Comparison of ENCODE assay signal across 14 cellular contexts in the genomic region with DNA sequence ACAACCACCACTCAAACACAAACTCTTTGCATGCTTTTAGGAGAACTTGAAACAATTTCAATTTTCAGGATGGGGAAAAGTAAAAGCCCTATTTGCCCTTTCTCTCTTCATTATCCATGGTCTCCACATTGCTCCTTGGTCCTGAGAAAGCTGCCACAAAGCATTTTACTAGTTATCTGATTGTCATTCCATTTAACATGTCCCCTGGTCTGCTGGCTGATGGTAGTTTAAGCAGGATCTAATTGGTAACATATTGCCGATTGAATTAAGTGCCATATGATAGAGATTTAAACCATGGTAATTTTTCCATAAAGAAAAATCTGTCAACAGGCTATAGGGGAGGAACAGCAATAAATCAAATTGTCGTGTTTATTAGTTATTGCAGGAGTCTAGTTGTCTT. TPM values are rescaled to one million over a fixed set of nuclear protein-coding genes. Genes with fewer than 3 reads are reported as not detected.
DNase-seq lines count a peak whose midpoint lies in the region; ATAC-seq and TF ChIP-seq lines count a peak whose summit lies in the region.
"Had no signal": no experiment of that assay in that cellular context is flagged by ENCODE, and none has a peak within 500 bp of the region (broad histone marks: within the 10 kb centered on the region; RNA-seq: fewer than 3 reads in every experiment).

No MANE protein-coding gene starts in this region.

- H3K9me3 Mint-ChIP-seq in naive thymus-derived CD4-positive, alpha-beta T cell: peaks cover 0 to 10% (median 0%) of the 10 kb centered on the region in 11 donors

- DNase-seq in HEK293T (ENCODE audit: extremely low spot score): no peak
- no peak for DNase-seq in naive thymus-derived CD4-positive, alpha-beta T cell
- no peak for DNase-seq in left lung
- DNase-seq in stimulated activated CD8-positive, alpha-beta memory T cell treated with anti-CD3 and anti-CD28 coated beads, Interleukin-4, amount 100 ng/mL, for 48 hours: no peak
- DNase-seq in mucosa of descending colon: no peak
- DNase-seq: MV-4-11, NCI-H1417 treated with DMSO at 0.1 percent for 48 hours, NCI-H446 treated with DMSO at 0.1 percent for 48 hours had no signal

- H3K27ac ChIP-seq in BLaER1 treated with 17β-estradiol and CSF1 and Interleukin-3, amounts not matched to agents 10 nM and 100 nM: peak overlapping the region in 7 of 11 experiments; percentile 4 to 69 (median 52); a peak in 13 of 22 replicates
- peak overlapping the region; percentile 97 for H3K27ac ChIP-seq in OCI-LY1 (ENCODE audit: low read depth, low read length, poor library complexity, severe bottlenecking)
- H3K27ac ChIP-seq in naive thymus-derived CD4-positive, alpha-beta T cell (ENCODE audit: low read depth, low read length): no peak overlapping the region
- no peak overlapping the region for H3K27ac ChIP-seq in left lung
- H3K27ac ChIP-seq: RWPE1, SJSA1 had no signal

- H3K4me3 Mint-ChIP-seq in naive thymus-derived CD4-positive, alpha-beta T cell: peak overlapping the region in 7 of 10 donors; percentile 26 to 60 (median 49)
- H3K4me3 Mint-ChIP-seq: T-helper 1 cell treated with Interleukin-12 subunit alpha and Interleukin-12 subunit beta and Interleukin-4 antibody, amounts not matched to agents 30 μg/mL and 1 μg/mL, for 36 hours had no signal

- H3K79me2 ChIP-seq in OCI-LY1 (ENCODE audit: insufficient read depth, low read length): peaks cover 86% of the 10 kb centered on the region

- H3K9me2 ChIP-seq in OCI-LY1 (ENCODE audit: low read depth, low read length): no peaks in the 10 kb centered on the region

- CTCF ChIA-PET in HEK293T (lab: Yijun Ruan, JAX): no interaction called here
- CTCF ChIA-PET in naive thymus-derived CD4-positive, alpha-beta T cell (lab: Charles Lee): interaction anchor here (1.5 kb wide), 1 partner anchor 25 kb away, joined by 4 read pairs; no protein-coding TSS in a partner anchor

- peaks cover 41 to 72% (median 70%) of the 10 kb centered on the region in 7 donors for H3K4me1 Mint-ChIP-seq in naive thymus-derived CD4-positive, alpha-beta T cell

- H4K20me1 ChIP-seq in BLaER1 treated with 17β-estradiol and CSF1 and Interleukin-3, amounts not matched to agents 10 nM and 100 nM: peaks cover 0 to 15% (median 0%) of the 10 kb centered on the region in 11 experiments; a peak in 4 of 22 replicates
- H4K20me1 ChIP-seq in OCI-LY1 (ENCODE audit: insufficient read depth, low read length): no peaks in the 10 kb centered on the region

- H3K27me3 Mint-ChIP-seq in naive thymus-derived CD4-positive, alpha-beta T cell: peaks cover 0 to 19% (median 0%) of the 10 kb centered on the region in 5 donors

- H3K4me2 ChIP-seq in BLaER1 treated with 17β-estradiol and CSF1 and Interleukin-3, amounts not matched to agents 10 nM and 100 nM: peak overlapping the region; percentile 42 to 93 (median 80); a peak in 21 of 22 replicates
- peak overlapping the region; percentile 95 for H3K4me2 ChIP-seq in OCI-LY1 (ENCODE audit: low read length)

- H3K36me3 Mint-ChIP-seq in naive thymus-derived CD4-positive, alpha-beta T cell: peaks cover 0 to 7% (median 0%) of the 10 kb centered on the region in 5 donors

- no peak overlapping the region for H2AFZ ChIP-seq in OCI-LY1 (ENCODE audit: low read length)

- intact Hi-C loops in naive thymus-derived CD4-positive, alpha-beta T cell (cut with micrococcal nuclease): no loop called here
- intact Hi-C loops in left lung (cut with DNase I): no loop called here
- intact Hi-C loops in mucosa of descending colon (cut with DNase I, micrococcal nuclease): no loop called here

- peak overlapping the region in 1 of 11 experiments; percentile 23; a peak in 1 of 22 replicates for H3K9ac ChIP-seq in BLaER1 treated with 17β-estradiol and CSF1 and Interleukin-3, amounts not matched to agents 10 nM and 100 nM
- H3K9ac ChIP-seq in OCI-LY1 (ENCODE audit: low read length): peak overlapping the region; percentile 96

- peaks cover 0 to 28% (median 0%) of the 10 kb centered on the region in 11 experiments; a peak in 9 of 22 replicates for H3K36me3 ChIP-seq in BLaER1 treated with 17β-estradiol and CSF1 and Interleukin-3, amounts not matched to agents 10 nM and 100 nM
- H3K36me3 ChIP-seq in OCI-LY1 (ENCODE audit: insufficient read depth, low read length) (peaks cover 79% of the 10 kb centered on the region), left lung (no peaks in the 10 kb centered on the region), mucosa of descending colon (ENCODE audit: low read depth) (no peaks in the 10 kb centered on the region)
- no peaks in the 10 kb centered on the region for H3K36me3 ChIP-seq in naive thymus-derived CD4-positive, alpha-beta T cell (ENCODE audit: control insufficient read depth in 2 of 3, insufficient read depth in 3 of 3, low read length in 3 of 3)
- H3K36me3 ChIP-seq: HAP-1, SJSA1 had no signal

- POLR2A ChIA-PET in HEK293T (lab: Yijun Ruan, JAX): no interaction called here
- POLR2A ChIA-PET in naive thymus-derived CD4-positive, alpha-beta T cell (lab: Charles Lee): interaction anchor here (2.1 kb wide), 1 partner anchor 25 kb away, joined by 9 read pairs; no protein-coding TSS in a partner anchor

- H3K27ac Mint-ChIP-seq in naive thymus-derived CD4-positive, alpha-beta T cell: peak overlapping the region in 6 of 9 donors; percentile 10 to 99 (median 34)
- H3K27ac Mint-ChIP-seq: T-helper 1 cell treated with Interleukin-12 subunit alpha and Interleukin-12 subunit beta and Interleukin-4 antibody, amounts not matched to agents 30 μg/mL and 1 μg/mL, for 36 hours had no signal

- no peaks in the 10 kb centered on the region for H3F3A ChIP-seq in OCI-LY1 (ENCODE audit: insufficient read depth, low read length)

- no peaks in the 10 kb centered on the region for H3K27me3 ChIP-seq in BLaER1 treated with 17β-estradiol and CSF1 and Interleukin-3, amounts not matched to agents 10 nM and 100 nM
- H3K27me3 ChIP-seq in OCI-LY1 (ENCODE audit: insufficient read depth, low read length) (no peaks in the 10 kb centered on the region), left lung (no peaks in the 10 kb centered on the region)
- H3K27me3 ChIP-seq in naive thymus-derived CD4-positive, alpha-beta T cell (ENCODE audit: control insufficient read depth in 2 of 2, insufficient read depth in 2 of 2, low read length in 2 of 2): no peaks in the 10 kb centered on the region
- H3K27me3 ChIP-seq: SJSA1 had no signal

- peaks cover 0 to 12% (median 6%) of the 10 kb centered on the region in 11 experiments; a peak in 5 of 22 replicates for H3K9me3 ChIP-seq in BLaER1 treated with 17β-estradiol and CSF1 and Interleukin-3, amounts not matched to agents 10 nM and 100 nM (replicated peaks in 1 of 11)
- H3K9me3 ChIP-seq in OCI-LY1 (ENCODE audit: low read length) (no peaks in the 10 kb centered on the region), left lung (no peaks in the 10 kb centered on the region), mucosa of descending colon (no peaks in the 10 kb centered on the region)
- H3K9me3 ChIP-seq in naive thymus-derived CD4-positive, alpha-beta T cell (ENCODE audit: control insufficient read depth in 2 of 3, low read length in 3 of 3): no peaks in the 10 kb centered on the region
- H3K9me3 ChIP-seq: HAP-1, SJSA1 had no signal

- peaks cover 87 to 96% (median 92%) of the 10 kb centered on the region in 10 experiments for H3K4me1 ChIP-seq in BLaER1 treated with 17β-estradiol and CSF1 and Interleukin-3, amounts not matched to agents 10 nM and 100 nM
- H3K4me1 ChIP-seq in OCI-LY1 (ENCODE audit: insufficient read depth, low read length, severe bottlenecking) (peaks cover 73% of the 10 kb centered on the region), left lung (no peaks in the 10 kb centered on the region), mucosa of descending colon (ENCODE audit: low read depth) (no peaks in the 10 kb centered on the region)
- peaks cover 5 to 33% of the 10 kb centered on the region in 2 donors for H3K4me1 ChIP-seq in naive thymus-derived CD4-positive, alpha-beta T cell (ENCODE audit: control insufficient read depth in 2 of 2, insufficient read depth in 2 of 2, low read length in 2 of 2)
- H3K4me1 ChIP-seq: HAP-1, SJSA1 had no signal

- TF ChIP-seq CTCF in OCI-LY1 (IDR thresholded peaks at IDR 0.05; ENCODE audit: low read length) (no peak), left lung (IDR thresholded peaks at IDR 0.05) (no peak), mucosa of descending colon (IDR thresholded peaks at IDR 0.05) (no peak)

- no peak for ATAC-seq in naive thymus-derived CD4-positive, alpha-beta T cell
- ATAC-seq in left lung (no peak), mucosa of descending colon (no peak)

- H3K4me3 ChIP-seq in BLaER1 treated with 17β-estradiol and CSF1 and Interleukin-3, amounts not matched to agents 10 nM and 100 nM: peak overlapping the region in 6 of 10 experiments; percentile 1 to 76 (median 72); a peak in 12 of 20 replicates
- H3K4me3 ChIP-seq in OCI-LY1 (ENCODE audit: low read depth, low read length, poor library complexity, severe bottlenecking) (peak overlapping the region; percentile 84), left lung (no peak overlapping the region), mucosa of descending colon (no peak overlapping the region)
- H3K4me3 ChIP-seq in naive thymus-derived CD4-positive, alpha-beta T cell (ENCODE audit: low read length): no peak overlapping the region
- H3K4me3 ChIP-seq: HAP-1, SJSA1 had no signal

TF ChIP-seq in HEK293T, 16 proteins besides CTCF, POLR2A, EP300 and RAD21:
- TF ChIP-seq, protein P1, sequence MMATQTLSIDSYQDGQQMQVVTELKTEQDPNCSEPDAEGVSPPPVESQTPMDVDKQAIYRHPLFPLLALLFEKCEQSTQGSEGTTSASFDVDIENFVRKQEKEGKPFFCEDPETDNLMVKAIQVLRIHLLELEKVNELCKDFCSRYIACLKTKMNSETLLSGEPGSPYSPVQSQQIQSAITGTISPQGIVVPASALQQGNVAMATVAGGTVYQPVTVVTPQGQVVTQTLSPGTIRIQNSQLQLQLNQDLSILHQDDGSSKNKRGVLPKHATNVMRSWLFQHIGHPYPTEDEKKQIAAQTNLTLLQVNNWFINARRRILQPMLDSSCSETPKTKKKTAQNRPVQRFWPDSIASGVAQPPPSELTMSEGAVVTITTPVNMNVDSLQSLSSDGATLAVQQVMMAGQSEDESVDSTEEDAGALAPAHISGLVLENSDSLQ (IDR thresholded peaks at IDR 0.05): peak; percentile 38; the same call in 1 of the 2 replicates
- TF ChIP-seq ZNF384 (IDR thresholded peaks at IDR 0.05): no peak
TF ChIP-seq in HEK293T: peak in this region for 1.

RNA-seq across cellular contexts. Expression of a gene that starts 3.3 kb away (rescaled TPM):
- 10 to 100 TPM in 4 of 5 experiments, 1 to 10 TPM in 1; 3.0 to 24.1 (median 19.8) TPM for total RNA-seq in naive thymus-derived CD4-positive, alpha-beta T cell
- 10 to 100 TPM in 1 of 2 donors, 1 to 10 TPM in 1; 4.0 to 21.0 TPM for polyA plus RNA-seq in naive thymus-derived CD4-positive, alpha-beta T cell
- total RNA-seq in left lung: 10 to 100 TPM; 16.4 to 42.0 TPM
- total RNA-seq in mucosa of descending colon: 10 to 100 TPM in 1 of 3 donors, 1 to 10 TPM in 2; 4.2 to 56.6 (median 5.2) TPM

Comparison
In these comparisons a context has a peak if more than half of its experiments do, and no peak if none do; other contexts are left out.
1. H3K27ac ChIP-seq: peak in BLaER1 treated with 17β-estradiol and CSF1 and Interleukin-3, amounts not matched to agents 10 nM and 100 nM (7 of 11) and OCI-LY1 (single experiment); none in naive thymus-derived CD4-positive, alpha-beta T cell (single experiment) and left lung (0 of 2).
2. H3K4me3 ChIP-seq: peak in BLaER1 treated with 17β-estradiol and CSF1 and Interleukin-3, amounts not matched to agents 10 nM and 100 nM (6 of 10) and OCI-LY1 (single experiment); none in naive thymus-derived CD4-positive, alpha-beta T cell (single experiment), left lung (0 of 2) and mucosa of descending colon (single experiment).